Comparison of ENCODE assay signal across 29 cellular contexts in the genomic region with DNA sequence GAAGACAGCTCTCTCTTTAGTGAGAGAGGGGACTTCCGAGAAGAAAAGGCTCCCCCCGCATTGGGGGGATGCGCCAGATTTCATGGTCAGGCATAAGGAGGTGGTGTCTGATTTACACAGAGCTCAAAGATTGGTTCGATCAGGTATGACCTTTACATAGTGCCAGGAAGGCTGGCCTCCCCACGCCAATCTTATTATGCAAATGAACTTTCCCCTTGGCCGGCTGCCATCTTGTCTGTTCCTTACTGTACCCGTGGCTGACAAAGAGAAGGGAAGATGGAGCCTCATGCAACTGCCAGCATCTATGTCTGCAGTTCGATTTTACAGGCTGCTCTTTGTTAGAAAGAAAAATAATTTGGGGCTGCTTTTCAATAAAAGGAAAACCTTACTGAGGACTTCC.
DNase-seq lines count a peak whose midpoint lies in the region; ATAC-seq and TF ChIP-seq lines count a peak whose summit lies in the region.
"Had no signal": no experiment of that assay in that cellular context is flagged by ENCODE, and none has a peak within 500 bp of the region (broad histone marks: within the 10 kb centered on the region; RNA-seq: fewer than 3 reads in every experiment).

No MANE protein-coding gene starts in this region.

- H3K4me1 Mint-ChIP-seq in activated CD8-positive, alpha-beta memory T cell treated with anti-CD3 and anti-CD28 coated beads, Interleukin-2, amount 10 ng/mL, durations not matched to agents 7 days and 5 days: no peaks in the 10 kb centered on the region
- H3K4me1 Mint-ChIP-seq in activated T-helper 1 cell treated with anti-CD3 and anti-CD28 coated beads, Interleukin-12 subunit alpha, Interleukin-12 subunit beta, Interleukin-2, Interleukin-4 antibody, amounts not matched to agents 30 ng/mL and 10 ng/mL and 1 ng/mL, durations not matched to agents 14 hours and 24 hours and 36 hours (ENCODE audit: low read depth): no peaks in the 10 kb centered on the region
- H3K4me1 Mint-ChIP-seq: activated naive CD4-positive, alpha-beta T cell treated with anti-CD3 and anti-CD28 coated beads, Interleukin-2, amount 50 U/mL, for 24 hours; stimulated activated memory B cell treated with anti-CD40 and anti-IgM and Interleukin-4, amounts not matched to agents 10 μg/mL and 1 μg/mL and 100 μg/mL, for 72 hours had no signal

- no peaks in the 10 kb centered on the region for H3K36me3 Mint-ChIP-seq in activated CD8-positive, alpha-beta memory T cell treated with anti-CD3 and anti-CD28 coated beads, Interleukin-2, amount 10 ng/mL, durations not matched to agents 7 days and 5 days
- no peaks in the 10 kb centered on the region for H3K36me3 Mint-ChIP-seq in activated T-helper 1 cell treated with anti-CD3 and anti-CD28 coated beads, Interleukin-12 subunit alpha, Interleukin-12 subunit beta, Interleukin-2, Interleukin-4 antibody, amounts not matched to agents 30 ng/mL and 10 ng/mL and 1 ng/mL, durations not matched to agents 14 hours and 24 hours and 36 hours (ENCODE audit: low read depth)
- H3K36me3 Mint-ChIP-seq: activated naive CD4-positive, alpha-beta T cell treated with anti-CD3 and anti-CD28 coated beads, Interleukin-2, amount 50 U/mL, for 24 hours; natural killer cell treated with Interleukin-12 subunit alpha and Interleukin-12 subunit beta and Interleukin-15 and Interleukin-18, amount 100 ng/mL, for 72 hours; stimulated activated memory B cell treated with anti-CD40 and anti-IgM and Interleukin-4, amounts not matched to agents 10 μg/mL and 1 μg/mL and 100 μg/mL, for 72 hours had no signal

- 73 to 79% methylated on average over 8 of the region's 8 CpGs for WGBS in aorta, 2 donors

- H3K27me3 ChIP-seq in left ventricle myocardium inferior (ENCODE audit: low read depth): no peaks in the 10 kb centered on the region
- H3K27me3 ChIP-seq in aorta (ENCODE audit: control insufficient read depth in 1 of 2, insufficient read depth in 2 of 2, low read length in 1 of 2): no peaks in the 10 kb centered on the region
- H3K27me3 ChIP-seq: gastroesophageal sphincter, ovary, right atrium auricular region, SJSA1, spleen, uterus had no signal

- no peak overlapping the region for H3K4me3 Mint-ChIP-seq in activated CD8-positive, alpha-beta memory T cell treated with anti-CD3 and anti-CD28 coated beads, Interleukin-2, amount 10 ng/mL, durations not matched to agents 7 days and 5 days
- no peak overlapping the region for H3K4me3 Mint-ChIP-seq in activated T-helper 1 cell treated with anti-CD3 and anti-CD28 coated beads, Interleukin-12 subunit alpha, Interleukin-12 subunit beta, Interleukin-2, Interleukin-4 antibody, amounts not matched to agents 30 ng/mL and 10 ng/mL and 1 ng/mL, durations not matched to agents 14 hours and 24 hours and 36 hours
- H3K4me3 Mint-ChIP-seq: activated naive CD4-positive, alpha-beta T cell treated with anti-CD3 and anti-CD28 coated beads, Interleukin-2, amount 50 U/mL, for 24 hours; natural killer cell treated with Interleukin-12 subunit alpha and Interleukin-12 subunit beta and Interleukin-15 and Interleukin-18, amount 100 ng/mL, for 72 hours; stimulated activated memory B cell treated with anti-CD40 and anti-IgM and Interleukin-4, amounts not matched to agents 10 μg/mL and 1 μg/mL and 100 μg/mL, for 72 hours had no signal

- no peaks in the 10 kb centered on the region for H3K9me3 Mint-ChIP-seq in activated CD8-positive, alpha-beta memory T cell treated with anti-CD3 and anti-CD28 coated beads, Interleukin-2, amount 10 ng/mL, durations not matched to agents 7 days and 5 days (ENCODE audit: low read depth)
- H3K9me3 Mint-ChIP-seq in activated T-helper 1 cell treated with anti-CD3 and anti-CD28 coated beads, Interleukin-12 subunit alpha, Interleukin-12 subunit beta, Interleukin-2, Interleukin-4 antibody, amounts not matched to agents 30 ng/mL and 10 ng/mL and 1 ng/mL, durations not matched to agents 14 hours and 24 hours and 36 hours: no peaks in the 10 kb centered on the region
- H3K9me3 Mint-ChIP-seq: activated naive CD4-positive, alpha-beta T cell treated with anti-CD3 and anti-CD28 coated beads, Interleukin-2, amount 50 U/mL, for 24 hours; stimulated activated memory B cell treated with anti-CD40 and anti-IgM and Interleukin-4, amounts not matched to agents 10 μg/mL and 1 μg/mL and 100 μg/mL, for 72 hours had no signal

- H3K4me1 ChIP-seq in left ventricle myocardium inferior (no peaks in the 10 kb centered on the region), aorta (ENCODE audit: control insufficient read depth in 1 of 2, insufficient read depth in 2 of 2, low read length in 2 of 2) (no peaks in the 10 kb centered on the region)
- H3K4me1 ChIP-seq: gastroesophageal sphincter, right atrium auricular region, SJSA1, spleen, uterus had no signal

- intact Hi-C loops in Right ventricle myocardium inferior (cut with DNase I): no loop called here
- intact Hi-C loops in left ventricle myocardium inferior (cut with micrococcal nuclease): no loop called here
- intact Hi-C loops in activated T-helper 1 cell treated with anti-CD3 and anti-CD28 coated beads, Interleukin-12 subunit alpha, Interleukin-12 subunit beta, Interleukin-2, Interleukin-4 antibody, amounts not matched to agents 30 ng/mL and 10 ng/mL and 1 ng/mL, durations not matched to agents 14 hours and 24 hours and 36 hours (cut with micrococcal nuclease): no loop called here
- intact Hi-C loops in aorta (cut with DNase I): no loop called here

- no peaks in the 10 kb centered on the region for H3K27me3 Mint-ChIP-seq in activated CD8-positive, alpha-beta memory T cell treated with anti-CD3 and anti-CD28 coated beads, Interleukin-2, amount 10 ng/mL, durations not matched to agents 7 days and 5 days
- H3K27me3 Mint-ChIP-seq in activated T-helper 1 cell treated with anti-CD3 and anti-CD28 coated beads, Interleukin-12 subunit alpha, Interleukin-12 subunit beta, Interleukin-2, Interleukin-4 antibody, amounts not matched to agents 30 ng/mL and 10 ng/mL and 1 ng/mL, durations not matched to agents 14 hours and 24 hours and 36 hours (ENCODE audit: insufficient read depth): no peaks in the 10 kb centered on the region
- H3K27me3 Mint-ChIP-seq: activated naive CD4-positive, alpha-beta T cell treated with anti-CD3 and anti-CD28 coated beads, Interleukin-2, amount 50 U/mL, for 24 hours; natural killer cell treated with Interleukin-12 subunit alpha and Interleukin-12 subunit beta and Interleukin-15 and Interleukin-18, amount 100 ng/mL, for 72 hours; stimulated activated memory B cell treated with anti-CD40 and anti-IgM and Interleukin-4, amounts not matched to agents 10 μg/mL and 1 μg/mL and 100 μg/mL, for 72 hours had no signal

- H3K9me3 ChIP-seq in left ventricle myocardium inferior (replicated peaks): peaks cover 16% of the 10 kb centered on the region
- H3K9me3 ChIP-seq in aorta (ENCODE audit: control insufficient read depth, low read length): peaks cover 1% of the 10 kb centered on the region
- H3K9me3 ChIP-seq: gastroesophageal sphincter, ovary, right atrium auricular region, SJSA1, uterus had no signal

- no peak for ATAC-seq in Right ventricle myocardium inferior
- ATAC-seq in activated CD8-positive, alpha-beta memory T cell treated with anti-CD3 and anti-CD28 coated beads, Interleukin-2, amount 10 ng/mL, durations not matched to agents 7 days and 5 days: no peak
- no peak for ATAC-seq in aorta (ENCODE audit: low FRiP score)
- ATAC-seq: gastroesophageal sphincter; left ventricle myocardium superior; natural killer cell treated with Interleukin-12 subunit alpha and Interleukin-12 subunit beta and Interleukin-15 and Interleukin-18, amount 100 ng/mL, for 72 hours; stimulated activated memory B cell treated with anti-CD40 and anti-IgM and Interleukin-4, amounts not matched to agents 10 μg/mL and 1 μg/mL and 100 μg/mL, for 72 hours had no signal

- H3K27ac ChIP-seq in left ventricle myocardium inferior (replicated peaks) (no peak overlapping the region), aorta (ENCODE audit: low read depth in 1 of 2, low read length in 2 of 2) (no peak overlapping the region)
- H3K27ac ChIP-seq: gastroesophageal sphincter, ovary, PC-9, right atrium auricular region, SJSA1, spleen, uterus had no signal

- H3K27ac Mint-ChIP-seq in activated CD8-positive, alpha-beta memory T cell treated with anti-CD3 and anti-CD28 coated beads, Interleukin-2, amount 10 ng/mL, durations not matched to agents 7 days and 5 days: no peak overlapping the region
- no peak overlapping the region for H3K27ac Mint-ChIP-seq in activated T-helper 1 cell treated with anti-CD3 and anti-CD28 coated beads, Interleukin-12 subunit alpha, Interleukin-12 subunit beta, Interleukin-2, Interleukin-4 antibody, amounts not matched to agents 30 ng/mL and 10 ng/mL and 1 ng/mL, durations not matched to agents 14 hours and 24 hours and 36 hours
- H3K27ac Mint-ChIP-seq: activated naive CD4-positive, alpha-beta T cell treated with anti-CD3 and anti-CD28 coated beads, Interleukin-2, amount 50 U/mL, for 24 hours; natural killer cell treated with Interleukin-12 subunit alpha and Interleukin-12 subunit beta and Interleukin-15 and Interleukin-18, amount 100 ng/mL, for 72 hours; stimulated activated memory B cell treated with anti-CD40 and anti-IgM and Interleukin-4, amounts not matched to agents 10 μg/mL and 1 μg/mL and 100 μg/mL, for 72 hours had no signal

- CTCF ChIA-PET in activated CD8-positive, alpha-beta memory T cell treated with anti-CD3 and anti-CD28 coated beads, Interleukin-2, amount 10 ng/mL, durations not matched to agents 7 days and 5 days (lab: Charles Lee): no interaction called here

- H3K4me3 ChIP-seq in left ventricle myocardium inferior (no peak overlapping the region), aorta (ENCODE audit: low read length in 2 of 2) (no peak overlapping the region)
- H3K4me3 ChIP-seq: gastroesophageal sphincter, ovary, PC-9, right atrium auricular region, SJSA1, spleen, uterus had no signal

- DNase-seq in Right ventricle myocardium inferior (ENCODE audit: missing footprints) (peak; percentile 49), left ventricle myocardium inferior (no peak), NCI-H2029 (lab: John Stamatoyannopoulos, UW) (peak; percentile 18), SK-N-DZ (ENCODE audit: low spot score) (peak; percentile 20), SIG-M5 treated with dmso at 0.1 percent for 504 hours (lab: John Stamatoyannopoulos, UW; ENCODE audit: unreplicated experiment) (no peak), aorta (no peak)
- no peak for DNase-seq in activated CD8-positive, alpha-beta memory T cell treated with anti-CD3 and anti-CD28 coated beads, Interleukin-2, amount 10 ng/mL, durations not matched to agents 7 days and 5 days
- DNase-seq in activated T-helper 1 cell treated with anti-CD3 and anti-CD28 coated beads, Interleukin-12 subunit alpha, Interleukin-12 subunit beta, Interleukin-2, Interleukin-4 antibody, amounts not matched to agents 30 ng/mL and 10 ng/mL and 1 ng/mL, durations not matched to agents 14 hours and 24 hours and 36 hours (ENCODE audit: low spot score): no peak
- DNase-seq: activated CD4-positive, alpha-beta T cell treated with anti-CD3 and anti-CD28 coated beads for 1 hour; activated CD8-positive, alpha-beta memory T cell treated with anti-CD3 and anti-CD28 coated beads for 24 hours; central memory CD4-positive, alpha-beta T cell; dermis blood vessel endothelial cell; EL; HCEC 1CT; Kasumi-1; left ventricle myocardium superior; NCI-H2171 treated with DMSO at 0.1 percent for 48 hours; NCI-H526 treated with DMSO at 0.1 percent for 48 hours; ovary; PC-9; spleen; stimulated activated CD4-positive, alpha-beta T cell treated with anti-CD3 and anti-CD28 coated beads, Interleukin-4, amount 100 ng/mL, for 1 hour; uterus had no signal

- TF ChIP-seq CTCF in left ventricle myocardium inferior (IDR thresholded peaks at IDR 0.05; ENCODE audit: borderline replicate concordance): no peak

- H3K36me3 ChIP-seq in left ventricle myocardium inferior: no peaks in the 10 kb centered on the region
- H3K36me3 ChIP-seq in aorta (ENCODE audit: control insufficient read depth in 1 of 2, insufficient read depth in 2 of 2, low read length in 1 of 2): no peaks in the 10 kb centered on the region
- H3K36me3 ChIP-seq: gastroesophageal sphincter, ovary, right atrium auricular region, SJSA1, spleen, uterus had no signal

Comparison
In these comparisons a context has a peak if more than half of its experiments do, and no peak if none do; other contexts are left out.
1. DNase-seq: peak in Right ventricle myocardium inferior (single experiment), NCI-H2029 (single experiment) and SK-N-DZ (single experiment); none in left ventricle myocardium inferior (single experiment), SIG-M5 treated with dmso at 0.1 percent for 504 hours (single experiment), activated CD8-positive, alpha-beta memory T cell treated with anti-CD3 and anti-CD28 coated beads, Interleukin-2, amount 10 ng/mL, durations not matched to agents 7 days and 5 days (single experiment), activated T-helper 1 cell treated with anti-CD3 and anti-CD28 coated beads, Interleukin-12 subunit alpha, Interleukin-12 subunit beta, Interleukin-2, Interleukin-4 antibody, amounts not matched to agents 30 ng/mL and 10 ng/mL and 1 ng/mL, durations not matched to agents 14 hours and 24 hours and 36 hours (single experiment) and aorta (0 of 2).